19 cellular contexts compared by ENCODE assay signal in genomic region chr19:34497112-34497805, GRCh38.
"Had no signal": no experiment of that assay in that cellular context is flagged by ENCODE, and none has a peak within 500 bp of the region (broad histone marks: within the 10 kb centered on the region; RNA-seq: fewer than 3 reads in every experiment).

No MANE protein-coding gene starts in this region.

- H3K9ac ChIP-seq: neural progenitor cell, parathyroid adenoma had no signal

- H3K27me3 ChIP-seq: hepatocyte, neural progenitor cell, suprapubic skin, thyroid gland, uterus had no signal

- H3K4me3 ChIP-seq: coronary artery, hepatocyte, neural progenitor cell, psoas muscle, suprapubic skin, thyroid gland, uterus had no signal

- FAIRE-seq: small intestine had no signal

- H3K4me1 ChIP-seq: psoas muscle, uterus had no signal

- H3K36me3 ChIP-seq: neural progenitor cell, uterus had no signal

- ATAC-seq: left colon; naive thymus-derived CD8-positive, alpha-beta T cell; psoas muscle; stimulated activated effector memory CD8-positive, alpha-beta T cell treated with anti-CD3 and anti-CD28 coated beads, Interleukin-12 subunit alpha, Interleukin-12 subunit beta, amount 100 ng/mL, for 72 hours; stimulated activated naive CD8-positive, alpha-beta T cell treated with anti-CD3 and anti-CD28 coated beads, Interleukin-15, Interleukin-2, amounts not matched to agents 100 U/mL and 50 U/mL, for 24 hours had no signal

- H2AFZ ChIP-seq: hepatocyte, neural progenitor cell, parathyroid adenoma had no signal

- H3K4me2 ChIP-seq: hepatocyte, neural progenitor cell had no signal

- DNase-seq: effector CD4-positive, alpha-beta T cell; foreskin melanocyte; left colon; naive thymus-derived CD8-positive, alpha-beta T cell; occipital lobe; psoas muscle; retina; small intestine; stimulated activated CD4-positive, alpha-beta T cell treated with anti-CD3 and anti-CD28 coated beads, Interleukin-4, amount 100 ng/mL, for 1 hour; stimulated activated CD8-positive, alpha-beta memory T cell treated with anti-CD3 and anti-CD28 coated beads, Interleukin-4, amount 100 ng/mL, for 48 hours; stimulated activated naive CD8-positive, alpha-beta T cell treated with anti-CD3 and anti-CD28 coated beads, Interleukin-15, Interleukin-2, amounts not matched to agents 100 U/mL and 50 U/mL, for 24 hours; thyroid gland; uterus had no signal

- H3K9me3 ChIP-seq: psoas muscle, suprapubic skin, thyroid gland, uterus had no signal

- H3K27ac ChIP-seq: hepatocyte, neural progenitor cell, parathyroid adenoma, psoas muscle, suprapubic skin, thyroid gland, uterus had no signal
